ENCODE assay signal across 8 cellular contexts in genomic region chr5:172452398-172453205, GRCh38. TPM values are rescaled to one million over a fixed set of nuclear protein-coding genes. Genes with fewer than 3 reads are reported as not detected.
A peak's percentile ranks its signal among the peaks of the same experiment; 100 is the strongest.
DNase-seq lines count a peak whose midpoint lies in the region; ATAC-seq and TF ChIP-seq lines count a peak whose summit lies in the region.

No MANE protein-coding gene starts in this region.

- H3K27me3 Mint-ChIP-seq in activated naive CD4-positive, alpha-beta T cell treated with anti-CD3 and anti-CD28 coated beads, Interleukin-2, amount 10 ng/mL, durations not matched to agents 7 days and 5 days = peaks cover 66% of the 10 kb centered on the region

- H3K9me3 Mint-ChIP-seq in activated naive CD4-positive, alpha-beta T cell treated with anti-CD3 and anti-CD28 coated beads, Interleukin-2, amount 10 ng/mL, durations not matched to agents 7 days and 5 days = no peaks in the 10 kb centered on the region
- H3K9me3 Mint-ChIP-seq in activated naive CD4-positive, alpha-beta T cell treated with anti-CD3 and anti-CD28 coated beads, Interleukin-2, amount 50 U/mL, for 72 hours = no peaks in the 10 kb centered on the region

- intact Hi-C loops in body of pancreas (cut with DNase I) = no loop called here

- ATAC-seq in activated naive CD4-positive, alpha-beta T cell treated with anti-CD3 and anti-CD28 coated beads, Interleukin-2, amount 50 U/mL, for 72 hours = no peak
- peak; percentile 26 for ATAC-seq in body of pancreas
- no peak for ATAC-seq in HG03280 (IDR thresholded peaks at IDR 0.05; ENCODE audit: unreplicated experiment)

- H3K36me3 ChIP-seq in body of pancreas (replicated peaks in 1 of 2; ENCODE audit: insufficient read depth in 1 of 2, low read depth in 2 of 2) (no peaks in the 10 kb centered on the region), stomach smooth muscle (ENCODE audit: control insufficient read depth in 2 of 2, insufficient read depth in 2 of 2, low read length in 2 of 2) (peaks cover 0 to 2% of the 10 kb centered on the region in 2 donors)

- no peak overlapping the region for H3K27ac Mint-ChIP-seq in activated naive CD4-positive, alpha-beta T cell treated with anti-CD3 and anti-CD28 coated beads, Interleukin-2, amount 10 ng/mL, durations not matched to agents 7 days and 5 days
- H3K27ac Mint-ChIP-seq in activated naive CD4-positive, alpha-beta T cell treated with anti-CD3 and anti-CD28 coated beads, Interleukin-2, amount 50 U/mL, for 72 hours = no peak overlapping the region

- TF ChIP-seq CTCF in body of pancreas (IDR thresholded peaks at IDR 0.05) (no peak), GM10266 (IDR thresholded peaks at IDR 0.05; ENCODE audit: control insufficient read depth, insufficient read depth, low read depth, missing control alignments) (no peak)

- H3K9ac ChIP-seq in stomach smooth muscle (ENCODE audit: low read length in 2 of 2) = peak overlapping the region; percentile 72 to 85

- H3K4me3 Mint-ChIP-seq in activated naive CD4-positive, alpha-beta T cell treated with anti-CD3 and anti-CD28 coated beads, Interleukin-2, amount 10 ng/mL, durations not matched to agents 7 days and 5 days = peak overlapping the region; percentile 48

- no peak for TF ChIP-seq POLR2A in body of pancreas (IDR thresholded peaks at IDR 0.05)

- WGBS in body of pancreas, 2 donors = 40 to 53% methylated on average over 18 of the region's 18 CpGs

- peak; percentile 17 for DNase-seq in activated naive CD4-positive, alpha-beta T cell treated with anti-CD3 and anti-CD28 coated beads, Interleukin-2, amount 10 ng/mL, durations not matched to agents 7 days and 5 days
- DNase-seq in activated naive CD4-positive, alpha-beta T cell treated with anti-CD3 and anti-CD28 coated beads, Interleukin-2, amount 50 U/mL, for 72 hours (ENCODE audit: low spot score in 2 of 2) = no peak
- DNase-seq in body of pancreas (no peak), iPS-NIHi7 (ENCODE audit: extremely low spot score) (peak; percentile 12), GM10266 (ENCODE audit: extremely low spot score) (no peak), ureter (ENCODE audit: low spot score) (no peak)

- H3K27ac ChIP-seq in body of pancreas = peak overlapping the region; percentile 63 to 84 (median 70)
- peak overlapping the region; percentile 88 for H3K27ac ChIP-seq in stomach smooth muscle (ENCODE audit: low read length)

- H3K4me1 Mint-ChIP-seq in activated naive CD4-positive, alpha-beta T cell treated with anti-CD3 and anti-CD28 coated beads, Interleukin-2, amount 10 ng/mL, durations not matched to agents 7 days and 5 days = peaks cover 12% of the 10 kb centered on the region

- no peaks in the 10 kb centered on the region for H3K36me3 Mint-ChIP-seq in activated naive CD4-positive, alpha-beta T cell treated with anti-CD3 and anti-CD28 coated beads, Interleukin-2, amount 10 ng/mL, durations not matched to agents 7 days and 5 days
- peaks cover 6% of the 10 kb centered on the region in 2 donors for H3K36me3 Mint-ChIP-seq in activated naive CD4-positive, alpha-beta T cell treated with anti-CD3 and anti-CD28 coated beads, Interleukin-2, amount 50 U/mL, for 72 hours

- H3K27me3 ChIP-seq in body of pancreas (no peaks in the 10 kb centered on the region), stomach smooth muscle (ENCODE audit: control insufficient read depth in 1 of 2, insufficient read depth in 2 of 2, low read length in 2 of 2) (no peaks in the 10 kb centered on the region)

- H3K9me3 ChIP-seq in body of pancreas = no peaks in the 10 kb centered on the region
- no peaks in the 10 kb centered on the region for H3K9me3 ChIP-seq in stomach smooth muscle (ENCODE audit: control insufficient read depth in 2 of 2, low read length in 2 of 2)

- no peak overlapping the region for H3K4me3 ChIP-seq in body of pancreas
- H3K4me3 ChIP-seq in stomach smooth muscle (ENCODE audit: low read length in 2 of 2) = peak overlapping the region; percentile 86 to 94

- peaks cover 33% of the 10 kb centered on the region for H3K4me1 ChIP-seq in body of pancreas
- peaks cover 54% of the 10 kb centered on the region for H3K4me1 ChIP-seq in stomach smooth muscle (ENCODE audit: control insufficient read depth, insufficient read depth, low read length)

- CTCF ChIA-PET in activated naive CD4-positive, alpha-beta T cell treated with anti-CD3 and anti-CD28 coated beads, Interleukin-2, amount 10 ng/mL, durations not matched to agents 7 days and 5 days (lab: Charles Lee) = interaction anchor here (0.6 to 4.1 kb wide), 13 partner anchors 8 to 139 kb away, joined by 3 to 28 read pairs (median 5); no protein-coding TSS in a partner anchor

RNA-seq across cellular contexts. Expression of gene SH3PXD2B, which starts 1.7 kb away (rescaled TPM):
- total RNA-seq in activated naive CD4-positive, alpha-beta T cell treated with anti-CD3 and anti-CD28 coated beads, Interleukin-2, amount 50 U/mL, for 72 hours = under 1 TPM; 0.09 to 0.64 TPM
- total RNA-seq in body of pancreas = 10 to 100 TPM in 1 of 2 donors, 1 to 10 TPM in 1; 9.9 to 16.9 TPM
- 39.8 TPM for total RNA-seq in ureter

Comparison
In these comparisons a context has a peak if more than half of its experiments do, and no peak if none do; other contexts are left out.
1. DNase-seq: peak in activated naive CD4-positive, alpha-beta T cell treated with anti-CD3 and anti-CD28 coated beads, Interleukin-2, amount 10 ng/mL, durations not matched to agents 7 days and 5 days (single experiment) and iPS-NIHi7 (single experiment); none in activated naive CD4-positive, alpha-beta T cell treated with anti-CD3 and anti-CD28 coated beads, Interleukin-2, amount 50 U/mL, for 72 hours (0 of 2), body of pancreas (0 of 4), GM10266 (single experiment) and ureter (single experiment).
2. H3K4me3 ChIP-seq: peak in stomach smooth muscle (2 of 2); none in body of pancreas (0 of 2).
3. RNA of gene SH3PXD2B, which starts 1.7 kb away (total RNA-seq): 39.8 TPM in ureter (single experiment) and 9.9 to 16.9 TPM in body of pancreas; 0.09 to 0.64 TPM in activated naive CD4-positive, alpha-beta T cell treated with anti-CD3 and anti-CD28 coated beads, Interleukin-2, amount 50 U/mL, for 72 hours; every median in the first group is over 4 times any median in the second.